In the genomic region with DNA sequence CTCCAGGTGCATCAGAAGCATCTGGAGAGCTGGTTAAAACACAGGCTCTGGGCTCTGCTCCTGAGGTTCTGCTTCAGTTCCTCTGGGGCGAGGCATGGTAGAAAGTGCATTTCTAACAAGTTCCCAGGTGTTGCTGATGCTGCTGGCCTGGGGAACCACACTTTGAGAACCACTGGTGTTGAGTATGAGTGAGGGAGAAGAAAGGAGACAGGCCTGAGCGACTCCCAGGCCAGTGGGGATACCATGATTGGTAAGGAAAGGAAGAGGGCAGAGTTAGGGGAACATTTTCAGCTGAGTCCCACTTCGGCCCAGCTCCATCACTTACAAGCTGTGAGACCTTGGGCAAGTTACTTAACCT, we compare ENCODE assay signal across 21 cellular contexts. TPM values are rescaled to one million over a fixed set of nuclear protein-coding genes. Genes with fewer than 3 reads are reported as not detected.
DNase-seq lines count a peak whose midpoint lies in the region; ATAC-seq and TF ChIP-seq lines count a peak whose summit lies in the region.
"Had no signal": no experiment of that assay in that cellular context is flagged by ENCODE, and none has a peak within 500 bp of the region (broad histone marks: within the 10 kb centered on the region; RNA-seq: fewer than 3 reads in every experiment).

No MANE protein-coding gene starts in this region.

- H3K27ac ChIP-seq in right atrium auricular region (no peak overlapping the region), neutrophil (peak overlapping the region; percentile 18), prostate gland (no peak overlapping the region)
- H3K27ac ChIP-seq: 22Rv1, BLaER1 had no signal

- no peaks in the 10 kb centered on the region for H3K36me3 ChIP-seq in right atrium auricular region
- no peaks in the 10 kb centered on the region for H3K36me3 ChIP-seq in neutrophil
- no peaks in the 10 kb centered on the region for H3K36me3 ChIP-seq in prostate gland
- H3K36me3 ChIP-seq: BLaER1, HAP-1 had no signal

- H3K27ac Mint-ChIP-seq in stimulated activated effector memory CD8-positive, alpha-beta T cell treated with anti-CD3 and anti-CD28 coated beads, Interleukin-12 subunit alpha, Interleukin-12 subunit beta, amount 100 ng/mL, for 72 hours, result peak overlapping the region; percentile 50
- H3K27ac Mint-ChIP-seq: B cell; CD4-positive, alpha-beta T cell; CD8-positive, alpha-beta memory T cell; HFFc6 had no signal

- peaks cover 16% of the 10 kb centered on the region for H3K4me1 Mint-ChIP-seq in stimulated activated effector memory CD8-positive, alpha-beta T cell treated with anti-CD3 and anti-CD28 coated beads, Interleukin-12 subunit alpha, Interleukin-12 subunit beta, amount 100 ng/mL, for 72 hours

- H3K36me3 Mint-ChIP-seq in stimulated activated effector memory CD8-positive, alpha-beta T cell treated with anti-CD3 and anti-CD28 coated beads, Interleukin-12 subunit alpha, Interleukin-12 subunit beta, amount 100 ng/mL, for 72 hours, result no peaks in the 10 kb centered on the region
- H3K36me3 Mint-ChIP-seq: CD14-positive monocyte; CD8-positive, alpha-beta memory T cell had no signal

- ATAC-seq in stimulated activated effector memory CD8-positive, alpha-beta T cell treated with anti-CD3 and anti-CD28 coated beads, Interleukin-12 subunit alpha, Interleukin-12 subunit beta, amount 100 ng/mL, for 72 hours, result no peak
- ATAC-seq in GM18909 (IDR thresholded peaks at IDR 0.05; ENCODE audit: poor library complexity, unreplicated experiment) (no peak), GM21529 (IDR thresholded peaks at IDR 0.05; ENCODE audit: unreplicated experiment) (no peak)

- peak; percentile 43 for DNase-seq in cardiac septum (ENCODE audit: low spot score)
- DNase-seq in right atrium auricular region (ENCODE audit: low spot score), result no peak
- peak; percentile 38 for DNase-seq in posterior vena cava (ENCODE audit: low spot score)
- no peak for DNase-seq in stimulated activated effector memory CD8-positive, alpha-beta T cell treated with anti-CD3 and anti-CD28 coated beads, Interleukin-12 subunit alpha, Interleukin-12 subunit beta, amount 100 ng/mL, for 72 hours (ENCODE audit: low spot score in 2 of 2)
- DNase-seq in prostate gland (ENCODE audit: low spot score), result no peak
- DNase-seq: CD4-positive, alpha-beta T cell; CD8-positive, alpha-beta memory T cell; DMS 273 treated with DMSO at 0.1 percent for 48 hours; DMS79; EL; GF-D8; GOT3; HFFc6 had no signal

- no peak overlapping the region for H3K4me3 ChIP-seq in right atrium auricular region
- no peak overlapping the region for H3K4me3 ChIP-seq in neutrophil (ENCODE audit: low read depth in 1 of 2, low read length in 1 of 2)
- no peak overlapping the region for H3K4me3 ChIP-seq in prostate gland
- H3K4me3 ChIP-seq: BLaER1, HAP-1 had no signal

- H3K27me3 ChIP-seq in right atrium auricular region, result no peaks in the 10 kb centered on the region
- H3K27me3 ChIP-seq in neutrophil, result no peaks in the 10 kb centered on the region
- H3K27me3 ChIP-seq in prostate gland (replicated peaks; ENCODE audit: insufficient read depth), result no peaks in the 10 kb centered on the region
- H3K27me3 ChIP-seq: BLaER1 had no signal

- intact Hi-C loops in cardiac septum (cut with DNase I) (loop anchor here (5.0 to 10.0 kb wide), 2 partner anchors 99 to 659 kb away; no protein-coding TSS in a partner anchor), posterior vena cava (cut with DNase I) (loop anchor here in 1 of 2 donors (2.0 to 5.0 kb wide), 2 partner anchors 166 to 315 kb away; no protein-coding TSS in a partner anchor), prostate gland (cut with DNase I) (loop anchor here (5.0 kb wide), 2 partner anchors 56 to 661 kb away; partner anchors contain the start of gene TGM2)

- H3K4me3 Mint-ChIP-seq in stimulated activated effector memory CD8-positive, alpha-beta T cell treated with anti-CD3 and anti-CD28 coated beads, Interleukin-12 subunit alpha, Interleukin-12 subunit beta, amount 100 ng/mL, for 72 hours, result no peak overlapping the region
- H3K4me3 Mint-ChIP-seq: B cell; CD4-positive, alpha-beta T cell; CD8-positive, alpha-beta memory T cell; HFFc6 had no signal

- TF ChIP-seq POLR2A in prostate gland (IDR thresholded peaks at IDR 0.05), result no peak

- H3K4me1 ChIP-seq in right atrium auricular region (peaks cover 0 to 4% of the 10 kb centered on the region in 2 donors), neutrophil (ENCODE audit: control insufficient read depth in 1 of 2, insufficient read depth in 1 of 2, low read depth in 1 of 2, low read length in 1 of 2) (peaks cover 16 to 30% of the 10 kb centered on the region in 2 experiments), prostate gland (replicated peaks) (peaks cover 2% of the 10 kb centered on the region)

- H3K9me3 Mint-ChIP-seq in stimulated activated effector memory CD8-positive, alpha-beta T cell treated with anti-CD3 and anti-CD28 coated beads, Interleukin-12 subunit alpha, Interleukin-12 subunit beta, amount 100 ng/mL, for 72 hours, result no peaks in the 10 kb centered on the region
- H3K9me3 Mint-ChIP-seq: CD4-positive, alpha-beta T cell; CD8-positive, alpha-beta memory T cell; HFFc6 had no signal

- H3K9me3 ChIP-seq in right atrium auricular region (no peaks in the 10 kb centered on the region), neutrophil (no peaks in the 10 kb centered on the region), prostate gland (no peaks in the 10 kb centered on the region)
- H3K9me3 ChIP-seq: BLaER1, HAP-1 had no signal

- 93% methylated on average over 3 of the region's 3 CpGs for WGBS in prostate gland

- no peak for TF ChIP-seq CTCF in right atrium auricular region (IDR thresholded peaks at IDR 0.05)
- TF ChIP-seq CTCF in neutrophil (IDR thresholded peaks at IDR 0.05), result no peak
- no peak for TF ChIP-seq CTCF in prostate gland (IDR thresholded peaks at IDR 0.05)

RNA-seq across cellular contexts. Expression of gene KIAA1755, which starts 36.8 kb away (rescaled TPM):
- 7.0 TPM for total RNA-seq in cardiac septum
- 1 to 10 TPM; 3.1 to 4.2 TPM for total RNA-seq in right atrium auricular region
- 10 to 100 TPM; 12.9 to 18.6 TPM for total RNA-seq in posterior vena cava
- 10 to 100 TPM in 1 of 2 donors, 1 to 10 TPM in 1; 5.0 to 10.8 TPM for total RNA-seq in prostate gland
- total RNA-seq: B cell; CD4-positive, alpha-beta T cell; CD8-positive, alpha-beta memory T cell had no signal

RNA-seq across cellular contexts. Expression of gene TGM2, which starts 58.7 kb away (rescaled TPM):
- 792 TPM for total RNA-seq in cardiac septum
- 1,000 to 10,000 TPM in 1 of 2 donors, 100 to 1,000 TPM in 1; 680 to 1,303 TPM for total RNA-seq in right atrium auricular region
- total RNA-seq in posterior vena cava, result 100 to 1,000 TPM; 442 to 500 TPM
- total RNA-seq in prostate gland, result 100 to 1,000 TPM in 1 of 2 donors, 10 to 100 TPM in 1; 39.6 to 157 TPM
- total RNA-seq: CD8-positive, alpha-beta memory T cell had no signal

Comparison
In these comparisons a context has a peak if more than half of its experiments do, and no peak if none do; other contexts are left out.
1. DNase-seq: peak in cardiac septum (single experiment) and posterior vena cava (single experiment); none in right atrium auricular region (single experiment), stimulated activated effector memory CD8-positive, alpha-beta T cell treated with anti-CD3 and anti-CD28 coated beads, Interleukin-12 subunit alpha, Interleukin-12 subunit beta, amount 100 ng/mL, for 72 hours (0 of 2) and prostate gland (single experiment).